8 cellular contexts compared by ENCODE assay signal in the genomic region with DNA sequence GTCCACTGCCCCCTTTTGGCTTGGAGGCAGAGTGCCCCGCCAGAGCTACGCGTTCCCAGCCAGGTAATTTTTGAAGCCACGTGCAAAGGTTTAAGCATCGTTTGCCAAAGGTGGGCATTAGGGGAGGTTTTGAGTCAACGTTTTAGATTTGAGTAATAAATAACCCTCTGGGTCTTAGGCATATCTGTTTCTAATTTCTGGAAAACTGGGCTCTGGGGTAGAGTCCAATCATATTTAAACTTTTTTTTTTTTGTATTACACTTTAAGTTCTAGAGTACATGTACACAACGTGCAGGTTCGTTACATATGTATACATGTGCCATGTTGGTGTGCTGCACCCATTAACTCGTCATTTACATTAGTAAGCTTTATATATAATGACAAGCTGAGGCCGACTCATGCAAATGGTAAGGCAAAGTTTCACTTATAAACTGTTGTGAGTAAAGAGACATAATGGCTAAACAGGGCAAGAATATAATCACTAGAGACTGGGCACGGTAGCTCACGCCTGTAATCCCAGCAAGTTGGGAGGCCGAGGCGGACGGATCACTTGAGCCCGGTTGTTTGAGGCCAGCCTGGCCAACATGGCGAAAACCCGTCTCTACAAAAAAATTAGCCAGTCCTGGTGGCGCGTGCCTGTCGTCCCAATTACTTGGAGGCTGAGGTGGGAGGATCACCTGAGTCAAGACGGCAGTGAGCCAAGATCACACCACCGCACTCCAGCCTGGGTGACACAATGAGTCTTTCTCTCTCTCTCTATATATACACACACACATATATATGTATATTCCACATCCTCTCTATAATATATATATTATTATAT. TPM values are rescaled to one million over a fixed set of nuclear protein-coding genes. Genes with fewer than 3 reads are reported as not detected.
DNase-seq lines count a peak whose midpoint lies in the region; ATAC-seq, FAIRE-seq and TF ChIP-seq lines count a peak whose summit lies in the region.

No MANE protein-coding gene starts in this region.

- H4K8ac ChIP-seq in H1 (ENCODE audit: extremely low read depth, insufficient read depth, low read length) = no peak overlapping the region

- H3K79me1 ChIP-seq in H1 (ENCODE audit: low read depth, low read length) = no peaks in the 10 kb centered on the region; the same call in 1 of the 2 replicates

- no peak overlapping the region for H2BK120ac ChIP-seq in H1 (replicated peaks; ENCODE audit: low read depth, low read length)

- no peak overlapping the region for H2BK20ac ChIP-seq in H1 (ENCODE audit: low read length)

- H3K23ac ChIP-seq in H1 (ENCODE audit: insufficient read length) = no peak overlapping the region

- H3K9ac ChIP-seq in ES-I3 (ENCODE audit: low read depth, low read length) (peak overlapping the region; percentile 78; the same call in 1 of the 2 replicates), H1 (replicated peaks in 1 of 4; ENCODE audit: extremely low read depth in 1 of 4, low read depth in 3 of 4, low read length in 3 of 4) (peak overlapping the region in 2 of 4 experiments; percentile 66 to 79; a peak in 2 of 7 replicates)

- H3K9me3 ChIP-seq in ES-I3 (ENCODE audit: control insufficient read depth, insufficient read depth, low read length) (no peaks in the 10 kb centered on the region), H1 (ENCODE audit: insufficient read depth in 2 of 2, low read depth in 1 of 2, low read length in 1 of 2) (no peaks in the 10 kb centered on the region), pancreas (no peaks in the 10 kb centered on the region)

- H4K20me1 ChIP-seq in H1 (replicated peaks in 1 of 2; ENCODE audit: control insufficient read depth in 1 of 2, insufficient read depth in 2 of 2, low read length in 2 of 2) = peaks cover 0 to 3% of the 10 kb centered on the region in 2 experiments

- TF ChIP-seq EP300 in H1 (IDR thresholded peaks at IDR 0.05; ENCODE audit: borderline replicate concordance in 1 of 2, low read depth in 2 of 2, low read length in 2 of 2) = no peak

- no peak overlapping the region for H3K4ac ChIP-seq in H1 (replicated peaks; ENCODE audit: insufficient read length, low read depth, low read length)

- no peak overlapping the region for H3K27ac ChIP-seq in H1 (ENCODE audit: low read depth, low read length)
- H3K27ac ChIP-seq in pancreas = peak overlapping the region in 2 of 4 donors; percentile 61 to 86

- DNase-seq in NCI-H1048 (lab: John Stamatoyannopoulos, UW) (peak; percentile 88), H1 (ENCODE audit: low read depth in 1 of 2, low spot score in 2 of 2) (no peak), pancreas (peak in 1 of 6 donors; percentile 17), HUDEP-2 (lab: John Stamatoyannopoulos, UW; ENCODE audit: unreplicated experiment in 76 of 76) (no peak), A172 (ENCODE audit: low spot score) (no peak)
- no peak for DNase-seq in stimulated activated CD4-positive, alpha-beta T cell treated with anti-CD3 and anti-CD28 coated beads, Interleukin-12 subunit alpha, Interleukin-12 subunit beta, amount 100 ng/mL, for 4 hours

- no peak for ATAC-seq in pancreas
- ATAC-seq in HG03432 (IDR thresholded peaks at IDR 0.05; ENCODE audit: unreplicated experiment) = no peak

- H3K79me2 ChIP-seq in H1 (ENCODE audit: control insufficient read depth in 1 of 2, insufficient read depth in 2 of 2, low read length in 2 of 2) = peaks cover 4 to 38% of the 10 kb centered on the region in 2 experiments

- TF ChIP-seq POLR2A in H1 (IDR thresholded peaks at IDR 0.05; ENCODE audit: control extremely low read depth in 1 of 2, low read depth in 2 of 2, low read length in 2 of 2) = no peak

- H3K14ac ChIP-seq in H1 (ENCODE audit: insufficient read length) = no peak overlapping the region

- no peaks in the 10 kb centered on the region for H3K4me1 ChIP-seq in ES-I3 (ENCODE audit: insufficient read depth, low read length)
- H3K4me1 ChIP-seq in H1 (replicated peaks in 1 of 4; ENCODE audit: control insufficient read depth in 3 of 4, insufficient read depth in 4 of 4, low read length in 3 of 4) = no peaks in the 10 kb centered on the region
- H3K4me1 ChIP-seq in pancreas = peaks cover 0 to 3% (median 0%) of the 10 kb centered on the region in 3 donors

- no peak overlapping the region for H4K5ac ChIP-seq in H1 (ENCODE audit: insufficient read length, low read depth, low read length)

- no peak overlapping the region for H2BK12ac ChIP-seq in H1 (ENCODE audit: low read depth, low read length)

- intact Hi-C loops in pancreas (cut with DNase I) = no loop called here

- CTCF ChIA-PET in H1 (lab: Charles Lee; ENCODE audit: partially characterized antibody) = interaction anchor here (0.6 to 2.0 kb wide), 15 partner anchors 10 to 442 kb away, joined by 3 to 9 read pairs (median 3); a partner anchor contains a TSS

- H2BK5ac ChIP-seq in H1 (ENCODE audit: low read depth, low read length) = no peak overlapping the region

- FAIRE-seq in H1 (lab: Jason Lieb, UNC) (peak; percentile 88), pancreas (lab: Jason Lieb, UNC) (no peak)

- no peak overlapping the region for H4K91ac ChIP-seq in H1 (replicated peaks; ENCODE audit: insufficient read length, low read length)

- H3K56ac ChIP-seq in H1 (replicated peaks; ENCODE audit: insufficient read length, low read depth, low read length) = no peak overlapping the region

- H3K4me3 ChIP-seq in H1 (ENCODE audit: extremely low read depth in 1 of 4, insufficient read depth in 2 of 4, low read depth in 3 of 4, low read length in 4 of 4) (peak overlapping the region in 2 of 4 experiments; percentile 89 to 97; a peak in 4 of 8 replicates), pancreas (peak overlapping the region; percentile 78 to 99 (median 96))

- H3K27me3 ChIP-seq in H1 (replicated peaks in 1 of 4; ENCODE audit: control insufficient read depth in 3 of 4, extremely low read depth in 1 of 4, insufficient read depth in 3 of 4, low read length in 3 of 4) (no peaks in the 10 kb centered on the region), pancreas (no peaks in the 10 kb centered on the region)

- H2AFZ ChIP-seq in H1 (ENCODE audit: low read length) = peak overlapping the region; percentile 6; the same call in 1 of the 2 replicates

- POLR2A ChIA-PET in H1 (lab: Charles Lee; ENCODE audit: partially characterized antibody) = interaction anchor here (0.7 to 2.8 kb wide), 9 partner anchors 9 to 400 kb away, joined by 3 to 13 read pairs (median 5); a partner anchor contains a TSS

- H3K36me3 ChIP-seq in ES-I3 (ENCODE audit: insufficient read depth, low read length) (no peaks in the 10 kb centered on the region), H1 (ENCODE audit: control insufficient read depth in 2 of 4, insufficient read depth in 4 of 4, low read length in 3 of 4) (peaks cover 0 to 6% (median 0%) of the 10 kb centered on the region in 4 experiments; a peak in 2 of 8 replicates), pancreas (no peaks in the 10 kb centered on the region)

- 65% methylated on average over 23 of the region's 23 CpGs; no CpG with 5 or more reads in 1 of the 2 experiments for WGBS in H1 (ENCODE audit: extremely low coverage in 1 of 2, insufficient coverage in 1 of 2, insufficient read length in 1 of 2, insufficient replicate concordance in 2 of 2, low coverage in 1 of 2, low lambda C conversion rate in 2 of 2, missing lambda C conversion rate in 1 of 2), 2 experiments
- 57 to 58% methylated on average over 23 of the region's 23 CpGs for WGBS in pancreas, 2 donors

- H2AK5ac ChIP-seq in H1 (ENCODE audit: low read depth, low read length) = peak overlapping the region; percentile 8; the same call in 1 of the 2 replicates

- TF ChIP-seq RAD21 in H1 (IDR thresholded peaks at IDR 0.05 in 1 of 2, conservative IDR thresholded peaks at IDR 0.05 in 1 of 2; ENCODE audit: low read depth in 2 of 2, low read length in 2 of 2) = peak in 1 of 2 experiments; percentile 30; a peak in 2 of 4 replicates

- no peak overlapping the region for H3K18ac ChIP-seq in H1 (ENCODE audit: extremely low read depth, low read length)

- no peak overlapping the region for H3K4me2 ChIP-seq in H1 (ENCODE audit: insufficient read depth in 1 of 2, low read depth in 2 of 2, low read length in 2 of 2)

- 0 out of 2 replicates have a peak overlapping the region, but pooled peaks have one; percentile 29 for H2BK15ac ChIP-seq in H1 (ENCODE audit: low read length)

- TF ChIP-seq CTCF in H1 (IDR thresholded peaks at IDR 0.05; ENCODE audit: control extremely low read depth in 1 of 3, insufficient read depth in 1 of 3, low read depth in 1 of 3, low read length in 3 of 3) (peak; percentile 65 to 93 (median 90); a peak in 3 of 4 replicates), pancreas (IDR thresholded peaks at IDR 0.05) (peak; percentile 63 to 80 (median 68))

- H3K23me2 ChIP-seq in H1 (ENCODE audit: low read depth, low read length) = 0 out of 2 replicates have a peak, but pooled peaks cover 2% of the 10 kb centered on the region

TF ChIP-seq in H1, 55 proteins besides CTCF, POLR2A, EP300 and RAD21:
- peak; percentile 3; the same call in 1 of the 2 replicates for TF ChIP-seq CHD2 (IDR thresholded peaks at IDR 0.05; ENCODE audit: low read length)
- TF ChIP-seq, protein P1, sequence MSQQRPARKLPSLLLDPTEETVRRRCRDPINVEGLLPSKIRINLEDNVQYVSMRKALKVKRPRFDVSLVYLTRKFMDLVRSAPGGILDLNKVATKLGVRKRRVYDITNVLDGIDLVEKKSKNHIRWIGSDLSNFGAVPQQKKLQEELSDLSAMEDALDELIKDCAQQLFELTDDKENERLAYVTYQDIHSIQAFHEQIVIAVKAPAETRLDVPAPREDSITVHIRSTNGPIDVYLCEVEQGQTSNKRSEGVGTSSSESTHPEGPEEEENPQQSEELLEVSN (IDR thresholded peaks at IDR 0.05) = peak; percentile 57
- no peak for TF ChIP-seq CBX8 (IDR thresholded peaks at IDR 0.05; ENCODE audit: borderline replicate concordance, low read depth, low read length)
- TF ChIP-seq, protein P2, sequence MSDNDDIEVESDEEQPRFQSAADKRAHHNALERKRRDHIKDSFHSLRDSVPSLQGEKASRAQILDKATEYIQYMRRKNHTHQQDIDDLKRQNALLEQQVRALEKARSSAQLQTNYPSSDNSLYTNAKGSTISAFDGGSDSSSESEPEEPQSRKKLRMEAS (IDR thresholded peaks at IDR 0.05) = peak; percentile 90

RNA-seq across cellular contexts. Expression of a gene that starts 0.5 kb away (rescaled TPM):
- 39.0 and 48.3 TPM in 2 replicates for total RNA-seq in H1 (2021; fragmentation: NEBNext Ultra II Directional; extraction: Animal tissue kit (Norgen Biotek cat#: 25700))
- polyA plus RNA-seq in H1 (2011; rRNA removed) (13.7 and 22.8 TPM in 2 replicates), pancreas (10 to 100 TPM; 47.2 to 54.5 TPM)
- polyA plus RNA-seq in H1 (2011; cell fraction: cytosol; rRNA removed) = 21.6 TPM
- polyA plus RNA-seq in H1 (2011; cell fraction: nucleus; rRNA removed) = 34.2 TPM
- 23.2 to 45.2 TPM (median 29.8 TPM) in 4 replicates for polyA plus RNA-seq in H1 (2012, experiment 1 of 2)
- polyA plus RNA-seq in H1 (2012, experiment 2 of 2) = 2.6 TPM
- 65.1 TPM for polyA plus RNA-seq in H1 (2013, experiment 1 of 2)
- polyA plus RNA-seq in H1 (2013, experiment 2 of 2) = 65.3 TPM
- polyA minus RNA-seq in H1 (2011; rRNA and poly(A)+ RNA removed) = 21.6 and 29.7 TPM in 2 replicates
- polyA minus RNA-seq in H1 (2011; cell fraction: cytosol; rRNA and poly(A)+ RNA removed) = 24.1 TPM
- polyA minus RNA-seq in H1 (2011; cell fraction: nucleus; rRNA and poly(A)+ RNA removed) = 45.1 TPM
- total RNA-seq in pancreas = 10 to 100 TPM in 5 of 6 donors, 1 to 10 TPM in 1; 8.5 to 17.6 (median 13.7) TPM
- 15.6 and 22.2 TPM in 2 replicates for total RNA-seq in A172 (2014; rRNA removed; shearing (Covaris generic))
